In the genomic region with DNA sequence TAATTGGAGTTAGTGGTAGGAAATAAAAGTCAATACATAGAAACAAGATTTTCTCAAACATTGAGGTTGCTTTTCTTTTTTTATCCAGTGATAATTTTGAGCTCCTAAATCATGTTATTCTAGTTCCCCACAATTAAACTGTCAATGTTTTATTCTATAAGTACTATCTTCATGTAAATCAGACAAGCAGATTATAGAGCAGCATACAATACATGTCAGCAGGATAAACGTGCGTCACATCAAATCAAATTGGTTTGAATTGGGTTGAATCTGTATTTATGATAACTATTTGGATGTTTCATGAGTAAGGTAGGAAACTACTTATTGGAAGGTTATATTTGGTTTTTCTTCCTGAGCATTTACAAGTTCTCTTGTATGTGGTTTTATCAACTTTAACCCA, we compare ENCODE assay signal across 30 cellular contexts.
"Had no signal": no experiment of that assay in that cellular context is flagged by ENCODE, and none has a peak within 500 bp of the region (broad histone marks: within the 10 kb centered on the region; RNA-seq: fewer than 3 reads in every experiment).

No MANE protein-coding gene starts in this region.

- DNase-seq: activated B cell treated with CpG ODN at 0.5 μM for 24 hours; activated CD4-positive, alpha-beta memory T cell treated with anti-CD3 and anti-CD28 coated beads for 36 hours; activated CD4-positive, alpha-beta T cell treated with anti-CD3 and anti-CD28 coated beads for 4 hours; activated CD4-positive, alpha-beta T cell treated with anti-CD3 and anti-CD28 coated beads, Interleukin-2, amount 50 U/mL, for 1 hour; activated CD4-positive, CD25-positive, alpha-beta regulatory T cell treated with anti-CD3 and anti-CD28 coated beads, Interleukin-2, amount 50 U/mL, for 72 hours; activated CD8-positive, alpha-beta memory T cell treated with anti-CD3 and anti-CD28 coated beads, Interleukin-2, amount 50 U/mL, for 4 hours; activated gamma-delta T cell treated with Interleukin-2 at 50 U/mL for 16 hours; activated naive CD4-positive, alpha-beta T cell treated with anti-CD3 and anti-CD28 coated beads for 36 hours; activated T-cell treated with anti-CD3 and anti-CD28 coated beads for 4 hours; activated T-cell treated with anti-CD3 and anti-CD28 coated beads, Interleukin-2, amount 50 U/mL, for 4 hours; anterior cingulate cortex; caudate nucleus; cerebellar nuclear complex; Karpas-422; KBM-7; NCI-H1694 treated with DMSO at 0.1 percent for 48 hours; NCI-H2029; NCI-H345; NCI-H524 treated with DMSO at 0.1 percent for 48 hours; NCI-H82; PC-9; Right ventricle myocardium superior; SW 1271; T-helper 1 cell; T-helper 2 cell; T-helper 9 cell had no signal

- H3K4me3 Mint-ChIP-seq: activated B cell treated with CpG ODN at 0.5 μM for 24 hours; activated CD4-positive, alpha-beta memory T cell treated with anti-CD3 and anti-CD28 coated beads for 36 hours; activated naive CD4-positive, alpha-beta T cell treated with anti-CD3 and anti-CD28 coated beads for 36 hours; activated T-cell treated with anti-CD3 and anti-CD28 coated beads, Interleukin-2, amount 50 U/mL, for 4 hours; activated T-helper 1 cell treated with anti-CD3 and anti-CD28 coated beads, Interleukin-12 subunit alpha, Interleukin-12 subunit beta, Interleukin-2, Interleukin-4 antibody, amounts not matched to agents 30 ng/mL and 10 ng/mL and 1 ng/mL, durations not matched to agents 14 hours and 24 hours and 36 hours; brain; IgD-negative memory B cell had no signal

- H3K9me3 Mint-ChIP-seq: activated naive CD4-positive, alpha-beta T cell treated with anti-CD3 and anti-CD28 coated beads for 36 hours had no signal

- H3K4me1 Mint-ChIP-seq: activated B cell treated with CpG ODN at 0.5 μM for 24 hours, brain, IgD-negative memory B cell had no signal

- H3K36me3 Mint-ChIP-seq: activated CD4-positive, alpha-beta memory T cell treated with anti-CD3 and anti-CD28 coated beads for 36 hours; activated naive CD4-positive, alpha-beta T cell treated with anti-CD3 and anti-CD28 coated beads, Interleukin-2, amount 50 U/mL, for 72 hours; brain; IgD-negative memory B cell had no signal

- H3K27ac Mint-ChIP-seq: activated B cell treated with CpG ODN at 0.5 μM for 24 hours; activated CD4-positive, alpha-beta memory T cell treated with anti-CD3 and anti-CD28 coated beads for 36 hours; activated naive CD4-positive, alpha-beta T cell treated with anti-CD3 and anti-CD28 coated beads for 36 hours; activated naive CD4-positive, alpha-beta T cell treated with anti-CD3 and anti-CD28 coated beads, Interleukin-2, amount 50 U/mL, for 72 hours; activated T-helper 1 cell treated with anti-CD3 and anti-CD28 coated beads, Interleukin-12 subunit alpha, Interleukin-12 subunit beta, Interleukin-2, Interleukin-4 antibody, amounts not matched to agents 30 ng/mL and 10 ng/mL and 1 ng/mL, durations not matched to agents 14 hours and 24 hours and 36 hours; brain; IgD-negative memory B cell had no signal

- ATAC-seq: activated naive CD4-positive, alpha-beta T cell treated with anti-CD3 and anti-CD28 coated beads, Interleukin-2, amount 50 U/mL, for 72 hours; activated T-cell treated with anti-CD3 and anti-CD28 coated beads, Interleukin-2, amount 50 U/mL, for 4 hours had no signal

- H3K27me3 Mint-ChIP-seq: activated B cell treated with CpG ODN at 0.5 μM for 24 hours; activated CD4-positive, alpha-beta memory T cell treated with anti-CD3 and anti-CD28 coated beads for 36 hours; IgD-negative memory B cell had no signal
